ENCODE assay signal across 8 cellular contexts in genomic region chr3:184241447-184242296, GRCh38.
DNase-seq lines count a peak whose midpoint lies in the region; ATAC-seq, FAIRE-seq and TF ChIP-seq lines count a peak whose summit lies in the region.

No MANE protein-coding gene starts in this region.

- no peak for TF ChIP-seq POLR2A in H54 (IDR thresholded peaks at IDR 0.05; ENCODE audit: low read depth, low read length)

- H3K36me3 ChIP-seq in HAP-1 (replicated peaks): peaks cover 35% of the 10 kb centered on the region

- no peaks in the 10 kb centered on the region for H3K27me3 ChIP-seq in HAP-1 (ENCODE audit: low read depth)

- DNase-seq in AG08396 (ENCODE audit: low spot score) (peak; percentile 47), kidney glomerular epithelial cell (lab: John Stamatoyannopoulos, UW) (peak; percentile 14), HAP-1 (ENCODE audit: low spot score in 2 of 2) (no peak), H54 (ENCODE audit: insufficient read length, low spot score) (no peak)
- DNase-seq in stimulated activated CD4-positive, alpha-beta T cell treated with anti-CD3 and anti-CD28 coated beads, Interleukin-15, amount 100 ng/mL, for 24 hours: no peak

- peak overlapping the region; percentile 64 for H3K27ac ChIP-seq in VCaP

- H3K4me1 ChIP-seq in HAP-1: no peaks in the 10 kb centered on the region

- no peak for ATAC-seq in HG02588 (IDR thresholded peaks at IDR 0.05; ENCODE audit: unreplicated experiment)

- H3K9me3 ChIP-seq in HAP-1: no peaks in the 10 kb centered on the region

- no peak overlapping the region for H3K4me3 ChIP-seq in GM12875 (ENCODE audit: low read depth, low read length)
- no peak overlapping the region for H3K4me3 ChIP-seq in HAP-1

- TF ChIP-seq CTCF in GM12875 (IDR thresholded peaks at IDR 0.05; ENCODE audit: borderline replicate concordance, insufficient read depth, low read depth, low read length) (peak; percentile 48; the same call in 1 of the 2 replicates), VCaP (conservative IDR thresholded peaks at IDR 0.05) (peak; percentile 83)

- in situ Hi-C loops in HAP-1 (cut with MboI; ENCODE audit: low sequenced_read_pairs): no loop called here

- no peak for FAIRE-seq in H54 (lab: Jason Lieb, UNC)

Comparison
In these comparisons a context has a peak if more than half of its experiments do, and no peak if none do; other contexts are left out.
1. DNase-seq: peak in AG08396 (single experiment) and kidney glomerular epithelial cell (single experiment); none in stimulated activated CD4-positive, alpha-beta T cell treated with anti-CD3 and anti-CD28 coated beads, Interleukin-15, amount 100 ng/mL, for 24 hours (single experiment), HAP-1 (0 of 2) and H54 (single experiment).